In the genomic region with DNA sequence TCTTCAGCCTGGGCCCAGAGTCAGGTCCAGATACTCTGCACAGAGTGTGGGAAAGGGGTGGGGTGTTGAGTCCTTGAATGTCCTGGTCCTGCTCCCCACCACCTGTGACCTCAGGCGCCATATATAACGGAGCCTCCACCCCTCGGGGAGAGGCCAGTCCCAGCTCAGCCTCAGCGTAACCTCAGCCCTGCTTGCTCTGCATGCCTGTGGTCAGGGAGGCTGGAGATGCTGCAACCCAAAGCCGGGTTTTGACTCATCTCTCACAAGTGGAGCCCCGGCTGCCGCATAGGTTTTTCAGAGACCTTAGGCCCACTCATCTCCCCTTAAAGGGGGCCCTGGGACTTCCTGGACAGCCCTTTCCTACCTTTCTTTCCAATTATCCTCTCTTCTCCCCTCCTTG, we compare ENCODE assay signal across 8 cellular contexts. TPM values are rescaled to one million over a fixed set of nuclear protein-coding genes. Genes with fewer than 3 reads are reported as not detected.
DNase-seq lines count a peak whose midpoint lies in the region; ATAC-seq and TF ChIP-seq lines count a peak whose summit lies in the region.

No MANE protein-coding gene starts in this region.

- H3K9me3 Mint-ChIP-seq in activated T-helper 2 cell treated with anti-CD3 and anti-CD28 coated beads, Interferon-gamma antibody, Interleukin-2, Interleukin-4, amounts not matched to agents 10 μg/mL and 5 μg/mL and 100 μg/mL, durations not matched to agents 14 hours and 24 hours and 36 hours: no peaks in the 10 kb centered on the region

- no peaks in the 10 kb centered on the region for H3K79me2 ChIP-seq in HCT116 (ENCODE audit: insufficient read depth, low read length)

- ATAC-seq in GM18498 (IDR thresholded peaks at IDR 0.05; ENCODE audit: unreplicated experiment) (peak; percentile 56), HCT116 (peak; percentile 79), lung (ENCODE audit: insufficient read depth, low FRiP score) (peak; percentile 43), Right ventricle myocardium inferior (no peak)

- no peaks in the 10 kb centered on the region for H3K9me3 ChIP-seq in HCT116 (ENCODE audit: control insufficient read depth in 1 of 2, insufficient read depth in 1 of 2, low read depth in 1 of 2, low read length in 2 of 2)
- H3K9me3 ChIP-seq in lung (ENCODE audit: control insufficient read depth in 2 of 2, insufficient read depth in 1 of 2, low read length in 1 of 2): no peaks in the 10 kb centered on the region

- no peak for TF ChIP-seq RAD21 in HCT116 (IDR thresholded peaks at IDR 0.05; ENCODE audit: low read depth)

- CTCF ChIA-PET in HCT116 (lab: Charles Lee): interaction anchor here (1.4 kb wide), 1 partner anchor 8 kb away, joined by 4 read pairs; no protein-coding TSS in a partner anchor

- WGBS in lung, 2 donors: 55 to 69% methylated on average over 7 of the region's 7 CpGs

- H3K9me2 ChIP-seq in HCT116 (ENCODE audit: insufficient read depth): no peaks in the 10 kb centered on the region

- H3K4me1 ChIP-seq in HCT116 (ENCODE audit: control insufficient read depth in 1 of 2, insufficient read depth in 2 of 2, low read length in 2 of 2) (peaks cover 7 to 13% of the 10 kb centered on the region in 2 experiments; a peak in 3 of 4 replicates), lung (ENCODE audit: control insufficient read depth in 2 of 2, insufficient read depth in 2 of 2, low read length in 2 of 2) (peaks cover 0 to 6% of the 10 kb centered on the region in 2 donors)

- POLR2A ChIA-PET in HCT116 (lab: Charles Lee): no interaction called here

- no peak overlapping the region for H3K9ac ChIP-seq in HCT116 (ENCODE audit: low read length)

- intact Hi-C loops in HCT116 (cut with micrococcal nuclease): no loop called here
- intact Hi-C loops in activated T-helper 2 cell treated with anti-CD3 and anti-CD28 coated beads, Interferon-gamma antibody, Interleukin-2, Interleukin-4, amounts not matched to agents 10 μg/mL and 5 μg/mL and 100 μg/mL, durations not matched to agents 14 hours and 24 hours and 36 hours (cut with micrococcal nuclease): loop anchor here (2.0 to 10.0 kb wide), 3 partner anchors 13 to 299 kb away; partner anchors contain the start of genes NPFF and TARBP2
- intact Hi-C loops in Right ventricle myocardium inferior (cut with DNase I): no loop called here

- H3K27me3 ChIP-seq in HCT116 (ENCODE audit: insufficient read depth, low read length) (no peaks in the 10 kb centered on the region), lung (ENCODE audit: control insufficient read depth, insufficient read depth) (no peaks in the 10 kb centered on the region)

- H3K4me1 Mint-ChIP-seq in activated T-helper 2 cell treated with anti-CD3 and anti-CD28 coated beads, Interferon-gamma antibody, Interleukin-2, Interleukin-4, amounts not matched to agents 10 μg/mL and 5 μg/mL and 100 μg/mL, durations not matched to agents 14 hours and 24 hours and 36 hours (ENCODE audit: low read depth): peaks cover 58% of the 10 kb centered on the region

- no peaks in the 10 kb centered on the region for H3K27me3 Mint-ChIP-seq in activated T-helper 2 cell treated with anti-CD3 and anti-CD28 coated beads, Interferon-gamma antibody, Interleukin-2, Interleukin-4, amounts not matched to agents 10 μg/mL and 5 μg/mL and 100 μg/mL, durations not matched to agents 14 hours and 24 hours and 36 hours (ENCODE audit: low read depth)

- RAD21 ChIA-PET in HCT116 (lab: Charles Lee; ENCODE audit: low non-redundant PET in 1 of 2, low total read pairs in 2 of 2, uncharacterized antibody in 2 of 2, unreplicated experiment in 2 of 2): no interaction called here

- BruUV-seq in HCT116 (replicated peaks; lab: Mats Ljungman, UMichigan): no TSS peak

- TF ChIP-seq CTCF in HCT116 (IDR thresholded peaks at IDR 0.05 in 2 of 3, conservative IDR thresholded peaks at IDR 0.05 in 1 of 3; ENCODE audit: borderline replicate concordance in 1 of 3, insufficient read depth in 1 of 3, low read depth in 2 of 3, low read length in 2 of 3): no peak
- TF ChIP-seq CTCF in NB4 (IDR thresholded peaks at IDR 0.05; ENCODE audit: low read depth, low read length): no peak
- TF ChIP-seq CTCF in lung (IDR thresholded peaks at IDR 0.05; ENCODE audit: control extremely low read depth, extremely low read depth): no peak

- H3K27ac Mint-ChIP-seq in activated T-helper 2 cell treated with anti-CD3 and anti-CD28 coated beads, Interferon-gamma antibody, Interleukin-2, Interleukin-4, amounts not matched to agents 10 μg/mL and 5 μg/mL and 100 μg/mL, durations not matched to agents 14 hours and 24 hours and 36 hours: peak overlapping the region; percentile 66

- no peak overlapping the region for H2AFZ ChIP-seq in HCT116 (ENCODE audit: low read depth, low read length, poor library complexity, severe bottlenecking)

- no peaks in the 10 kb centered on the region for H4K20me1 ChIP-seq in HCT116 (ENCODE audit: insufficient read depth)

- H3K27ac ChIP-seq in HCT116 (ENCODE audit: low read depth, low read length) (no peak overlapping the region), lung (ENCODE audit: low read depth in 1 of 2, low read length in 1 of 2) (no peak overlapping the region)

- peak overlapping the region; percentile 82 for H3K4me3 Mint-ChIP-seq in activated T-helper 2 cell treated with anti-CD3 and anti-CD28 coated beads, Interferon-gamma antibody, Interleukin-2, Interleukin-4, amounts not matched to agents 10 μg/mL and 5 μg/mL and 100 μg/mL, durations not matched to agents 14 hours and 24 hours and 36 hours (ENCODE audit: low read depth)

- H3K36me3 Mint-ChIP-seq in activated T-helper 2 cell treated with anti-CD3 and anti-CD28 coated beads, Interferon-gamma antibody, Interleukin-2, Interleukin-4, amounts not matched to agents 10 μg/mL and 5 μg/mL and 100 μg/mL, durations not matched to agents 14 hours and 24 hours and 36 hours (ENCODE audit: low read depth): peaks cover 34% of the 10 kb centered on the region

- H3K36me3 ChIP-seq in HCT116 (ENCODE audit: control insufficient read depth in 1 of 2, insufficient read depth in 2 of 2, low read length in 2 of 2) (no peaks in the 10 kb centered on the region), lung (ENCODE audit: control insufficient read depth in 2 of 2, insufficient read depth in 2 of 2, low read length in 2 of 2) (peaks cover 0 to 6% of the 10 kb centered on the region in 2 donors)

- TF ChIP-seq POLR2A in HCT116 (IDR thresholded peaks at IDR 0.05; ENCODE audit: borderline replicate concordance, extremely low read depth, insufficient read depth, insufficient read length) (no peak), NB4 (IDR thresholded peaks at IDR 0.05; ENCODE audit: extremely low read depth, insufficient read length) (no peak)

- no peak for DNase-seq in HCT116 (ENCODE audit: low read depth, low spot score)
- DNase-seq in NB4 (ENCODE audit: low read depth): peak; percentile 89
- DNase-seq in activated T-helper 2 cell treated with anti-CD3 and anti-CD28 coated beads, Interferon-gamma antibody, Interleukin-2, Interleukin-4, amounts not matched to agents 10 μg/mL and 5 μg/mL and 100 μg/mL, durations not matched to agents 14 hours and 24 hours and 36 hours (ENCODE audit: low spot score): peak; percentile 75
- no peak for DNase-seq in lung (ENCODE audit: low spot score)
- DNase-seq in NCI-H1048 (lab: John Stamatoyannopoulos, UW): no peak
- DNase-seq in Right ventricle myocardium inferior (ENCODE audit: missing footprints): no peak
- no peak for DNase-seq in NCI-H146 treated with DMSO at 0.1 percent for 48 hours (lab: John Stamatoyannopoulos, UW; ENCODE audit: unreplicated experiment)

- no peak overlapping the region for H3K4me3 ChIP-seq in HCT116 (replicated peaks in 1 of 2; ENCODE audit: low read depth in 1 of 2, low read length in 2 of 2)
- H3K4me3 ChIP-seq in NB4 (ENCODE audit: low read depth, low read length): no peak overlapping the region
- H3K4me3 ChIP-seq in lung: no peak overlapping the region

- peak overlapping the region; percentile 40 for H3K4me2 ChIP-seq in HCT116 (ENCODE audit: low read length)

TF ChIP-seq in HCT116, 20 proteins besides CTCF, POLR2A, EP300 and RAD21:
- TF ChIP-seq, protein P1, sequence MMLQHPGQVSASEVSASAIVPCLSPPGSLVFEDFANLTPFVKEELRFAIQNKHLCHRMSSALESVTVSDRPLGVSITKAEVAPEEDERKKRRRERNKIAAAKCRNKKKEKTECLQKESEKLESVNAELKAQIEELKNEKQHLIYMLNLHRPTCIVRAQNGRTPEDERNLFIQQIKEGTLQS (IDR thresholded peaks at IDR 0.05): no peak
- TF ChIP-seq ELF1 (IDR thresholded peaks at IDR 0.05; ENCODE audit: borderline replicate concordance, low read depth): no peak

RNA-seq across cellular contexts. Expression of gene ITGB7, which starts 1.3 kb away (rescaled TPM):
- total RNA-seq in HCT116 (2021; ENCODE audit: unreplicated experiment): 1.9 TPM
- polyA plus RNA-seq in HCT116 (2012): 0.33 and 0.47 TPM in 2 replicates
- 200 and 208 TPM in 2 replicates for total RNA-seq in activated T-helper 2 cell treated with anti-CD3 and anti-CD28 coated beads, Interferon-gamma antibody, Interleukin-2, Interleukin-4, amounts not matched to agents 10 μg/mL and 5 μg/mL and 100 μg/mL, durations not matched to agents 14 hours and 24 hours and 36 hours
- 1 to 10 TPM; 2.3 to 7.9 TPM for total RNA-seq in lung
- polyA plus RNA-seq in lung: 1 to 10 TPM; 3.9 to 6.1 TPM
- 0.76 TPM for total RNA-seq in Right ventricle myocardium inferior

RNA-seq across cellular contexts. Expression of gene CSAD, which starts 25.0 kb away (rescaled TPM):
- total RNA-seq in HCT116 (2021; ENCODE audit: unreplicated experiment) (20.3 TPM), lung (10 to 100 TPM; 30.1 to 48.8 TPM), Right ventricle myocardium inferior (10.8 TPM)
- 17.4 and 19.4 TPM in 2 replicates for polyA plus RNA-seq in HCT116 (2012)
- total RNA-seq in activated T-helper 2 cell treated with anti-CD3 and anti-CD28 coated beads, Interferon-gamma antibody, Interleukin-2, Interleukin-4, amounts not matched to agents 10 μg/mL and 5 μg/mL and 100 μg/mL, durations not matched to agents 14 hours and 24 hours and 36 hours: 20.2 TPM in 2 replicates
- polyA plus RNA-seq in lung: 10 to 100 TPM; 21.7 to 36.5 TPM

RNA-seq across cellular contexts. Expression of gene ZNF740, which starts 25.2 kb away (rescaled TPM):
- total RNA-seq in HCT116 (2021; ENCODE audit: unreplicated experiment) (49.7 TPM), lung (10 to 100 TPM; 28.0 to 37.4 TPM), Right ventricle myocardium inferior (31.5 TPM)
- 11.8 and 13.2 TPM in 2 replicates for polyA plus RNA-seq in HCT116 (2012)
- 44.9 and 45.5 TPM in 2 replicates for total RNA-seq in activated T-helper 2 cell treated with anti-CD3 and anti-CD28 coated beads, Interferon-gamma antibody, Interleukin-2, Interleukin-4, amounts not matched to agents 10 μg/mL and 5 μg/mL and 100 μg/mL, durations not matched to agents 14 hours and 24 hours and 36 hours
- polyA plus RNA-seq in lung: 1 to 10 TPM; 7.8 to 8.6 TPM

RNA-seq across cellular contexts. Expression of gene RARG, which starts 26.3 kb away (rescaled TPM):
- 68.9 TPM for total RNA-seq in HCT116 (2021; ENCODE audit: unreplicated experiment)
- polyA plus RNA-seq in HCT116 (2012): 50.8 and 54.4 TPM in 2 replicates
- 38.5 and 40.1 TPM in 2 replicates for total RNA-seq in activated T-helper 2 cell treated with anti-CD3 and anti-CD28 coated beads, Interferon-gamma antibody, Interleukin-2, Interleukin-4, amounts not matched to agents 10 μg/mL and 5 μg/mL and 100 μg/mL, durations not matched to agents 14 hours and 24 hours and 36 hours
- total RNA-seq in lung: 10 to 100 TPM; 27.8 to 29.7 TPM
- 10 to 100 TPM; 12.0 to 14.2 TPM for polyA plus RNA-seq in lung
- total RNA-seq in Right ventricle myocardium inferior: 18.2 TPM

Comparison
In these comparisons a context has a peak if more than half of its experiments do, and no peak if none do; other contexts are left out.
1. DNase-seq: peak in NB4 (single experiment) and activated T-helper 2 cell treated with anti-CD3 and anti-CD28 coated beads, Interferon-gamma antibody, Interleukin-2, Interleukin-4, amounts not matched to agents 10 μg/mL and 5 μg/mL and 100 μg/mL, durations not matched to agents 14 hours and 24 hours and 36 hours (single experiment); none in HCT116 (single experiment), lung (single experiment), NCI-H1048 (single experiment), Right ventricle myocardium inferior (single experiment) and NCI-H146 treated with DMSO at 0.1 percent for 48 hours (single experiment).
2. RNA of gene ITGB7, which starts 1.3 kb away (total RNA-seq): 200 to 208 TPM in activated T-helper 2 cell treated with anti-CD3 and anti-CD28 coated beads, Interferon-gamma antibody, Interleukin-2, Interleukin-4, amounts not matched to agents 10 μg/mL and 5 μg/mL and 100 μg/mL, durations not matched to agents 14 hours and 24 hours and 36 hours; 2.3 to 7.9 TPM in lung, 1.9 TPM in HCT116 (single experiment) and 0.76 TPM in Right ventricle myocardium inferior (single experiment); every median in the first group is over 10 times any median in the second.